ENCODE assay signal across 2 cellular contexts in the genomic region with DNA sequence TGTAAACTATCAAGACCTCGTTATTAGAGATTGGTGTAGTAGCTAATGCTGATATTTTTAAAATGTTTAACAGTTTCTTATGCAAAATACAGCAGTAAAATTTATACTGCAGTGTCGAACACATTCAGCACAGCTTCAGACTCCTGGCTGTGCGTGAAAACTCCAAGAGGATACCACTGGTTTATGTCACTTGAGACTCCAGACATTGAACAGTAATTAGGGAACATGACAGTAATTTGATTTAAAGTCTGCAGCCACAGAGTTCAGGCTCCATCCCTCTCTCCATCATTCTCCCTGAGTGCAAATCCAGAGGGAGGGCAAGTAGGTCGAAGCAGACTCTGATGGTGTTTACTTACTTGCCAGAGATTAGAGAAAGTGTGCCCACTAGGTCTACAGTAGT.
TF ChIP-seq lines count a peak whose summit lies in the region.

No MANE protein-coding gene starts in this region.

TF ChIP-seq in IMR-90, 13 proteins besides CTCF, POLR2A, EP300 and RAD21 (continued from another document):
- no peak for TF ChIP-seq CEBPB (IDR thresholded peaks at IDR 0.05; ENCODE audit: low read depth, low read length)
- no peak for TF ChIP-seq FOS (IDR thresholded peaks at IDR 0.05; ENCODE audit: low read depth, low read length)
- TF ChIP-seq RFX5 (IDR thresholded peaks at IDR 0.05; ENCODE audit: low read depth, low read length): no peak
- no peak for TF ChIP-seq MAFK (IDR thresholded peaks at IDR 0.05; ENCODE audit: low read depth, low read length)
- no peak for TF ChIP-seq SMC3 (IDR thresholded peaks at IDR 0.05; ENCODE audit: low read depth, low read length)
- TF ChIP-seq CHD1 (IDR thresholded peaks at IDR 0.05; ENCODE audit: low read depth, low read length): no peak
- TF ChIP-seq, protein P1, sequence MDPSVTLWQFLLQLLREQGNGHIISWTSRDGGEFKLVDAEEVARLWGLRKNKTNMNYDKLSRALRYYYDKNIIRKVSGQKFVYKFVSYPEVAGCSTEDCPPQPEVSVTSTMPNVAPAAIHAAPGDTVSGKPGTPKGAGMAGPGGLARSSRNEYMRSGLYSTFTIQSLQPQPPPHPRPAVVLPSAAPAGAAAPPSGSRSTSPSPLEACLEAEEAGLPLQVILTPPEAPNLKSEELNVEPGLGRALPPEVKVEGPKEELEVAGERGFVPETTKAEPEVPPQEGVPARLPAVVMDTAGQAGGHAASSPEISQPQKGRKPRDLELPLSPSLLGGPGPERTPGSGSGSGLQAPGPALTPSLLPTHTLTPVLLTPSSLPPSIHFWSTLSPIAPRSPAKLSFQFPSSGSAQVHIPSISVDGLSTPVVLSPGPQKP (IDR thresholded peaks at IDR 0.05; ENCODE audit: borderline replicate concordance, low read depth, low read length): no peak
- no peak for TF ChIP-seq MXI1 (IDR thresholded peaks at IDR 0.05; ENCODE audit: borderline replicate concordance, low read depth, low read length)

TF ChIP-seq in SK-N-SH, 30 proteins besides CTCF, POLR2A, EP300 and RAD21 (continued from another document):
- TF ChIP-seq, protein P2, sequence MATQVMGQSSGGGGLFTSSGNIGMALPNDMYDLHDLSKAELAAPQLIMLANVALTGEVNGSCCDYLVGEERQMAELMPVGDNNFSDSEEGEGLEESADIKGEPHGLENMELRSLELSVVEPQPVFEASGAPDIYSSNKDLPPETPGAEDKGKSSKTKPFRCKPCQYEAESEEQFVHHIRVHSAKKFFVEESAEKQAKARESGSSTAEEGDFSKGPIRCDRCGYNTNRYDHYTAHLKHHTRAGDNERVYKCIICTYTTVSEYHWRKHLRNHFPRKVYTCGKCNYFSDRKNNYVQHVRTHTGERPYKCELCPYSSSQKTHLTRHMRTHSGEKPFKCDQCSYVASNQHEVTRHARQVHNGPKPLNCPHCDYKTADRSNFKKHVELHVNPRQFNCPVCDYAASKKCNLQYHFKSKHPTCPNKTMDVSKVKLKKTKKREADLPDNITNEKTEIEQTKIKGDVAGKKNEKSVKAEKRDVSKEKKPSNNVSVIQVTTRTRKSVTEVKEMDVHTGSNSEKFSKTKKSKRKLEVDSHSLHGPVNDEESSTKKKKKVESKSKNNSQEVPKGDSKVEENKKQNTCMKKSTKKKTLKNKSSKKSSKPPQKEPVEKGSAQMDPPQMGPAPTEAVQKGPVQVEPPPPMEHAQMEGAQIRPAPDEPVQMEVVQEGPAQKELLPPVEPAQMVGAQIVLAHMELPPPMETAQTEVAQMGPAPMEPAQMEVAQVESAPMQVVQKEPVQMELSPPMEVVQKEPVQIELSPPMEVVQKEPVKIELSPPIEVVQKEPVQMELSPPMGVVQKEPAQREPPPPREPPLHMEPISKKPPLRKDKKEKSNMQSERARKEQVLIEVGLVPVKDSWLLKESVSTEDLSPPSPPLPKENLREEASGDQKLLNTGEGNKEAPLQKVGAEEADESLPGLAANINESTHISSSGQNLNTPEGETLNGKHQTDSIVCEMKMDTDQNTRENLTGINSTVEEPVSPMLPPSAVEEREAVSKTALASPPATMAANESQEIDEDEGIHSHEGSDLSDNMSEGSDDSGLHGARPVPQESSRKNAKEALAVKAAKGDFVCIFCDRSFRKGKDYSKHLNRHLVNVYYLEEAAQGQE (IDR thresholded peaks at IDR 0.05; ENCODE audit: low read depth, low read length): no peak
- TF ChIP-seq POLR2AphosphoS5 (IDR thresholded peaks at IDR 0.05; ENCODE audit: low read depth, low read length) (no peak), YY1 (IDR thresholded peaks at IDR 0.05; ENCODE audit: low read depth) (no peak), RCOR1 (IDR thresholded peaks at IDR 0.05; ENCODE audit: low read length) (peak; percentile 69), GATA2 (CRISPR knock-in tag; IDR thresholded peaks at IDR 0.05) (no peak; the same call in 1 of the 2 replicates), TEAD4 (IDR thresholded peaks at IDR 0.05; ENCODE audit: borderline replicate concordance, insufficient read depth) (no peak), SMC3 (IDR thresholded peaks at IDR 0.05; ENCODE audit: low read depth, low read length) (no peak), MEF2A (IDR thresholded peaks at IDR 0.05; ENCODE audit: borderline replicate concordance, low read depth) (no peak), RFX5 (IDR thresholded peaks at IDR 0.05; ENCODE audit: low read length) (no peak), NRF1 (IDR thresholded peaks at IDR 0.05; ENCODE audit: low read depth, low read length) (no peak), EZH2phosphoT487 (IDR thresholded peaks at IDR 0.05; ENCODE audit: borderline replicate concordance, low read depth) (no peak), FOXJ3 (CRISPR knock-in tag; IDR thresholded peaks at IDR 0.05) (peak; percentile 71; the same call in 1 of the 2 replicates), ELF1 (IDR thresholded peaks at IDR 0.05) (no peak), MXI1 (IDR thresholded peaks at IDR 0.05; ENCODE audit: low read depth, low read length) (no peak; the same call in 1 of the 2 replicates), TAF1 (IDR thresholded peaks at IDR 0.05; ENCODE audit: borderline replicate concordance, low read depth, low read length) (no peak), CHD2 (IDR thresholded peaks at IDR 0.05; ENCODE audit: low read length, partially characterized antibody) (peak; percentile 55), SIN3A (IDR thresholded peaks at IDR 0.05; ENCODE audit: borderline replicate concordance, low read depth, low read length) (no peak)
- TF ChIP-seq, protein P3, sequence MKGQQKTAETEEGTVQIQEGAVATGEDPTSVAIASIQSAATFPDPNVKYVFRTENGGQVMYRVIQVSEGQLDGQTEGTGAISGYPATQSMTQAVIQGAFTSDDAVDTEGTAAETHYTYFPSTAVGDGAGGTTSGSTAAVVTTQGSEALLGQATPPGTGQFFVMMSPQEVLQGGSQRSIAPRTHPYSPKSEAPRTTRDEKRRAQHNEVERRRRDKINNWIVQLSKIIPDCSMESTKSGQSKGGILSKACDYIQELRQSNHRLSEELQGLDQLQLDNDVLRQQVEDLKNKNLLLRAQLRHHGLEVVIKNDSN (IDR thresholded peaks at IDR 0.05; ENCODE audit: borderline replicate concordance, low read depth): no peak
- TF ChIP-seq, protein P4, sequence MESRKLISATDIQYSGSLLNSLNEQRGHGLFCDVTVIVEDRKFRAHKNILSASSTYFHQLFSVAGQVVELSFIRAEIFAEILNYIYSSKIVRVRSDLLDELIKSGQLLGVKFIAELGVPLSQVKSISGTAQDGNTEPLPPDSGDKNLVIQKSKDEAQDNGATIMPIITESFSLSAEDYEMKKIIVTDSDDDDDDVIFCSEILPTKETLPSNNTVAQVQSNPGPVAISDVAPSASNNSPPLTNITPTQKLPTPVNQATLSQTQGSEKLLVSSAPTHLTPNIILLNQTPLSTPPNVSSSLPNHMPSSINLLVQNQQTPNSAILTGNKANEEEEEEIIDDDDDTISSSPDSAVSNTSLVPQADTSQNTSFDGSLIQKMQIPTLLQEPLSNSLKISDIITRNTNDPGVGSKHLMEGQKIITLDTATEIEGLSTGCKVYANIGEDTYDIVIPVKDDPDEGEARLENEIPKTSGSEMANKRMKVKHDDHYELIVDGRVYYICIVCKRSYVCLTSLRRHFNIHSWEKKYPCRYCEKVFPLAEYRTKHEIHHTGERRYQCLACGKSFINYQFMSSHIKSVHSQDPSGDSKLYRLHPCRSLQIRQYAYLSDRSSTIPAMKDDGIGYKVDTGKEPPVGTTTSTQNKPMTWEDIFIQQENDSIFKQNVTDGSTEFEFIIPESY (IDR thresholded peaks at IDR 0.05; ENCODE audit: borderline replicate concordance, low read depth): no peak
- TF ChIP-seq, protein P5, sequence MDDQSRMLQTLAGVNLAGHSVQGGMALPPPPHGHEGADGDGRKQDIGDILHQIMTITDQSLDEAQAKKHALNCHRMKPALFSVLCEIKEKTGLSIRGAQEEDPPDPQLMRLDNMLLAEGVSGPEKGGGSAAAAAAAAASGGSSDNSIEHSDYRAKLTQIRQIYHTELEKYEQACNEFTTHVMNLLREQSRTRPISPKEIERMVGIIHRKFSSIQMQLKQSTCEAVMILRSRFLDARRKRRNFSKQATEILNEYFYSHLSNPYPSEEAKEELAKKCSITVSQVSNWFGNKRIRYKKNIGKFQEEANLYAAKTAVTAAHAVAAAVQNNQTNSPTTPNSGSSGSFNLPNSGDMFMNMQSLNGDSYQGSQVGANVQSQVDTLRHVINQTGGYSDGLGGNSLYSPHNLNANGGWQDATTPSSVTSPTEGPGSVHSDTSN (IDR thresholded peaks at IDR 0.05): peak; percentile 64
